23 cellular contexts compared by ENCODE assay signal in the genomic region with DNA sequence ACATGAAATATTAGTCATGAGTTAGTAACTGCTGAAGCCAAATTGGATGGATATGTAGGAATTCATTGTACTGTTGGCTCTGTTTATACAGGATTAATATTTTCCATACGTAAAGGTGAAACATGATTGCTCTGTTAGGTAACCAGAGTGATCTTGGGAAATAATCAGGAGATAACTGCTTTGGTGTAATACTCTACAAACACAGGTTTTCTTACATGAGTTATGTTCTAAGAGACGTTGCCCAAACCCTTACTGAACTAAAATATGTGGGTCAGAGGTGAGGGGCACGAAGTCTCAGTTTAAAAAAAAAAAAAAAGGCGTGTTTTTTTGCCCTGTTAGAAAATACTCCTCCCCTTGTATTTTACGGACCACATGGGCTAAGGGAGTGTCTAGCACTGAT. TPM values are rescaled to one million over a fixed set of nuclear protein-coding genes. Genes with fewer than 3 reads are reported as not detected.
DNase-seq lines count a peak whose midpoint lies in the region; ATAC-seq and TF ChIP-seq lines count a peak whose summit lies in the region.
"Had no signal": no experiment of that assay in that cellular context is flagged by ENCODE, and none has a peak within 500 bp of the region (broad histone marks: within the 10 kb centered on the region; RNA-seq: fewer than 3 reads in every experiment).

No MANE protein-coding gene starts in this region.

- H3K27me3 ChIP-seq in CD8-positive, alpha-beta memory T cell (ENCODE audit: insufficient read depth, low read length, poor library complexity, severe bottlenecking), result no peaks in the 10 kb centered on the region
- no peaks in the 10 kb centered on the region for H3K27me3 ChIP-seq in right lobe of liver
- H3K27me3 ChIP-seq: testis had no signal

- CTCF ChIA-PET in activated CD4-positive, alpha-beta memory T cell treated with anti-CD3 and anti-CD28 coated beads for 36 hours (lab: Charles Lee), result no interaction called here
- CTCF ChIA-PET in activated CD4-positive, alpha-beta memory T cell treated with anti-CD3 and anti-CD28 coated beads, Interleukin-2, amount 10 ng/mL, durations not matched to agents 7 days and 5 days (lab: Charles Lee), result no interaction called here
- CTCF ChIA-PET in CD8-positive, alpha-beta memory T cell (lab: Charles Lee), result no interaction called here

- H3K9me3 ChIP-seq in CD8-positive, alpha-beta memory T cell (ENCODE audit: low read length), result no peaks in the 10 kb centered on the region
- no peaks in the 10 kb centered on the region for H3K9me3 ChIP-seq in right lobe of liver
- H3K9me3 ChIP-seq: left ventricle myocardium inferior, testis had no signal

- H3K4me3 ChIP-seq in CD8-positive, alpha-beta memory T cell (ENCODE audit: low read length), result no peak overlapping the region
- H3K4me3 ChIP-seq in right lobe of liver, result no peak overlapping the region
- H3K4me3 ChIP-seq: left ventricle myocardium inferior, testis had no signal

- POLR2A ChIA-PET in activated CD4-positive, alpha-beta memory T cell treated with anti-CD3 and anti-CD28 coated beads for 36 hours (lab: Charles Lee), result no interaction called here
- POLR2A ChIA-PET in activated CD4-positive, alpha-beta memory T cell treated with anti-CD3 and anti-CD28 coated beads, Interleukin-2, amount 10 ng/mL, durations not matched to agents 7 days and 5 days (lab: Charles Lee), result no interaction called here
- POLR2A ChIA-PET in CD8-positive, alpha-beta memory T cell (lab: Charles Lee), result no interaction called here

- peaks cover 73% of the 10 kb centered on the region for H3K36me3 ChIP-seq in CD8-positive, alpha-beta memory T cell (ENCODE audit: insufficient read depth, low read length)
- peaks cover 4 to 93% (median 59%) of the 10 kb centered on the region in 4 donors for H3K36me3 ChIP-seq in right lobe of liver

- no peaks in the 10 kb centered on the region for H3K9me3 Mint-ChIP-seq in activated CD4-positive, alpha-beta memory T cell treated with anti-CD3 and anti-CD28 coated beads for 36 hours
- no peaks in the 10 kb centered on the region for H3K9me3 Mint-ChIP-seq in activated CD4-positive, alpha-beta memory T cell treated with anti-CD3 and anti-CD28 coated beads, Interleukin-2, amount 10 ng/mL, durations not matched to agents 7 days and 5 days
- no peaks in the 10 kb centered on the region for H3K9me3 Mint-ChIP-seq in CD8-positive, alpha-beta memory T cell
- H3K9me3 Mint-ChIP-seq in activated naive CD8-positive, alpha-beta T cell treated with anti-CD3 and anti-CD28 coated beads for 36 hours, result no peaks in the 10 kb centered on the region
- H3K9me3 Mint-ChIP-seq: effector memory CD8-positive, alpha-beta T cell; HFFc6; naive B cell had no signal

- H3K36me3 Mint-ChIP-seq in activated CD4-positive, alpha-beta memory T cell treated with anti-CD3 and anti-CD28 coated beads for 36 hours, result peaks cover 79% of the 10 kb centered on the region
- peaks cover 87% of the 10 kb centered on the region for H3K36me3 Mint-ChIP-seq in activated CD4-positive, alpha-beta memory T cell treated with anti-CD3 and anti-CD28 coated beads, Interleukin-2, amount 10 ng/mL, durations not matched to agents 7 days and 5 days (ENCODE audit: low read depth)
- H3K36me3 Mint-ChIP-seq in CD8-positive, alpha-beta memory T cell, result peaks cover 19 to 91% (median 37%) of the 10 kb centered on the region in 3 donors
- H3K36me3 Mint-ChIP-seq in activated naive CD8-positive, alpha-beta T cell treated with anti-CD3 and anti-CD28 coated beads for 36 hours, result peaks cover 70% of the 10 kb centered on the region

- H3K27me3 Mint-ChIP-seq in activated CD4-positive, alpha-beta memory T cell treated with anti-CD3 and anti-CD28 coated beads for 36 hours, result no peaks in the 10 kb centered on the region
- H3K27me3 Mint-ChIP-seq in activated CD4-positive, alpha-beta memory T cell treated with anti-CD3 and anti-CD28 coated beads, Interleukin-2, amount 10 ng/mL, durations not matched to agents 7 days and 5 days, result no peaks in the 10 kb centered on the region
- H3K27me3 Mint-ChIP-seq in CD8-positive, alpha-beta memory T cell, result no peaks in the 10 kb centered on the region
- no peaks in the 10 kb centered on the region for H3K27me3 Mint-ChIP-seq in activated naive CD8-positive, alpha-beta T cell treated with anti-CD3 and anti-CD28 coated beads for 36 hours
- H3K27me3 Mint-ChIP-seq: activated CD8-positive, alpha-beta memory T cell treated with anti-CD3 and anti-CD28 coated beads, Interleukin-2, amount 10 ng/mL, durations not matched to agents 7 days and 5 days; effector memory CD8-positive, alpha-beta T cell; naive B cell had no signal

- peak; percentile 18 to 32 (median 29) for ATAC-seq in right lobe of liver
- ATAC-seq: activated CD8-positive, alpha-beta memory T cell treated with anti-CD3 and anti-CD28 coated beads, Interleukin-2, amount 10 ng/mL, durations not matched to agents 7 days and 5 days; effector memory CD8-positive, alpha-beta T cell had no signal

- peaks cover 62% of the 10 kb centered on the region for H3K4me1 Mint-ChIP-seq in activated CD4-positive, alpha-beta memory T cell treated with anti-CD3 and anti-CD28 coated beads for 36 hours (ENCODE audit: low read depth)
- H3K4me1 Mint-ChIP-seq in activated CD4-positive, alpha-beta memory T cell treated with anti-CD3 and anti-CD28 coated beads, Interleukin-2, amount 10 ng/mL, durations not matched to agents 7 days and 5 days, result peaks cover 55% of the 10 kb centered on the region
- peaks cover 44 to 68% (median 65%) of the 10 kb centered on the region in 3 donors for H3K4me1 Mint-ChIP-seq in CD8-positive, alpha-beta memory T cell
- H3K4me1 Mint-ChIP-seq in activated naive CD8-positive, alpha-beta T cell treated with anti-CD3 and anti-CD28 coated beads for 36 hours, result peaks cover 52% of the 10 kb centered on the region

- peak overlapping the region; percentile 71 for H3K27ac Mint-ChIP-seq in activated CD4-positive, alpha-beta memory T cell treated with anti-CD3 and anti-CD28 coated beads for 36 hours
- no peak overlapping the region for H3K27ac Mint-ChIP-seq in activated CD4-positive, alpha-beta memory T cell treated with anti-CD3 and anti-CD28 coated beads, Interleukin-2, amount 10 ng/mL, durations not matched to agents 7 days and 5 days
- peak overlapping the region in 6 of 8 donors; percentile 0 to 47 (median 26) for H3K27ac Mint-ChIP-seq in CD8-positive, alpha-beta memory T cell
- peak overlapping the region; percentile 40 for H3K27ac Mint-ChIP-seq in activated naive CD8-positive, alpha-beta T cell treated with anti-CD3 and anti-CD28 coated beads for 36 hours
- H3K27ac Mint-ChIP-seq: activated CD8-positive, alpha-beta memory T cell treated with anti-CD3 and anti-CD28 coated beads, Interleukin-2, amount 10 ng/mL, durations not matched to agents 7 days and 5 days; HFFc6; naive B cell had no signal

- TF ChIP-seq CTCF in right lobe of liver (IDR thresholded peaks at IDR 0.05), result no peak

- DNase-seq in activated CD4-positive, alpha-beta memory T cell treated with anti-CD3 and anti-CD28 coated beads for 36 hours, result no peak
- no peak for DNase-seq in activated CD4-positive, alpha-beta memory T cell treated with anti-CD3 and anti-CD28 coated beads, Interleukin-2, amount 10 ng/mL, durations not matched to agents 7 days and 5 days
- DNase-seq in CD8-positive, alpha-beta memory T cell, result no peak
- no peak for DNase-seq in activated naive CD8-positive, alpha-beta T cell treated with anti-CD3 and anti-CD28 coated beads for 36 hours
- no peak for DNase-seq in right lobe of liver
- DNase-seq in stimulated activated CD4-positive, alpha-beta T cell treated with anti-CD3 and anti-CD28 coated beads, Interleukin-2, amount 100 ng/mL, for 48 hours, result no peak
- no peak for DNase-seq in activated effector memory CD4-positive, alpha-beta T cell treated with anti-CD3 and anti-CD28 coated beads, Interleukin-2, amount 50 U/mL, for 16 hours
- no peak for DNase-seq in D341Med (ENCODE audit: low spot score)
- DNase-seq: activated CD4-positive, alpha-beta T cell treated with anti-CD3 and anti-CD28 coated beads for 4 hours; activated CD8-positive, alpha-beta memory T cell treated with anti-CD3 and anti-CD28 coated beads, Interleukin-2, amount 10 ng/mL, durations not matched to agents 7 days and 5 days; C1 segment of cervical spinal cord; cortex of kidney; effector memory CD8-positive, alpha-beta T cell; GOT3; HFFc6; left ventricle myocardium inferior; naive B cell; NCI-H1092 treated with DMSO at 0.1 percent for 48 hours; NCI-H1694 treated with DMSO at 0.1 percent for 48 hours; nucleus accumbens; stimulated activated naive CD4-positive, alpha-beta T cell; testis had no signal

- WGBS in right lobe of liver (ENCODE audit: insufficient coverage, low coverage, low lambda C conversion rate, missing lambda C conversion rate), result 18% methylated on average over 5 of the region's 5 CpGs

- peaks cover 18% of the 10 kb centered on the region for H3K4me1 ChIP-seq in CD8-positive, alpha-beta memory T cell (ENCODE audit: insufficient read depth, low read length)
- peaks cover 0 to 58% (median 15%) of the 10 kb centered on the region in 4 donors for H3K4me1 ChIP-seq in right lobe of liver

- H3K4me3 Mint-ChIP-seq in activated CD4-positive, alpha-beta memory T cell treated with anti-CD3 and anti-CD28 coated beads for 36 hours, result no peak overlapping the region
- no peak overlapping the region for H3K4me3 Mint-ChIP-seq in activated CD4-positive, alpha-beta memory T cell treated with anti-CD3 and anti-CD28 coated beads, Interleukin-2, amount 10 ng/mL, durations not matched to agents 7 days and 5 days
- peak overlapping the region in 2 of 7 donors; percentile 29 to 41 for H3K4me3 Mint-ChIP-seq in CD8-positive, alpha-beta memory T cell
- H3K4me3 Mint-ChIP-seq in activated naive CD8-positive, alpha-beta T cell treated with anti-CD3 and anti-CD28 coated beads for 36 hours, result no peak overlapping the region
- H3K4me3 Mint-ChIP-seq: activated CD8-positive, alpha-beta memory T cell treated with anti-CD3 and anti-CD28 coated beads, Interleukin-2, amount 10 ng/mL, durations not matched to agents 7 days and 5 days; effector memory CD8-positive, alpha-beta T cell; HFFc6 had no signal

- no peak overlapping the region for H3K27ac ChIP-seq in CD8-positive, alpha-beta memory T cell (ENCODE audit: low read depth, low read length)
- H3K27ac ChIP-seq in right lobe of liver, result peak overlapping the region in 2 of 3 donors; percentile 17 to 64
- H3K27ac ChIP-seq: 22Rv1, left ventricle myocardium inferior, testis had no signal

- no peak for TF ChIP-seq POLR2A in right lobe of liver (IDR thresholded peaks at IDR 0.05)

- intact Hi-C loops in activated CD4-positive, alpha-beta memory T cell treated with anti-CD3 and anti-CD28 coated beads for 36 hours (cut with micrococcal nuclease), result no loop called here
- intact Hi-C loops in right lobe of liver (cut with DNase I), result no loop called here

RNA-seq across cellular contexts. Expression of gene DNAJA1, which starts 7.8 kb away (rescaled TPM):
- 100 to 1,000 TPM; 173 to 184 TPM for total RNA-seq in activated CD4-positive, alpha-beta memory T cell treated with anti-CD3 and anti-CD28 coated beads for 36 hours
- total RNA-seq in activated CD4-positive, alpha-beta memory T cell treated with anti-CD3 and anti-CD28 coated beads, Interleukin-2, amount 10 ng/mL, durations not matched to agents 7 days and 5 days, result 100 to 1,000 TPM; 141 to 142 TPM
- 100 to 1,000 TPM; 318 to 332 TPM for total RNA-seq in CD8-positive, alpha-beta memory T cell
- 106 TPM for polyA plus RNA-seq in CD8-positive, alpha-beta memory T cell
- total RNA-seq in activated naive CD8-positive, alpha-beta T cell treated with anti-CD3 and anti-CD28 coated beads for 36 hours, result 100 to 1,000 TPM; 222 to 223 TPM
- total RNA-seq in right lobe of liver, result 100 to 1,000 TPM in 2 of 6 experiments, 10 to 100 TPM in 4; 60.1 to 130 (median 93.9) TPM

RNA-seq across cellular contexts. Expression of gene APTX, which starts 31.4 kb away (rescaled TPM):
- 10 to 100 TPM; 43.7 to 45.9 TPM for total RNA-seq in activated CD4-positive, alpha-beta memory T cell treated with anti-CD3 and anti-CD28 coated beads for 36 hours
- total RNA-seq in activated CD4-positive, alpha-beta memory T cell treated with anti-CD3 and anti-CD28 coated beads, Interleukin-2, amount 10 ng/mL, durations not matched to agents 7 days and 5 days, result 10 to 100 TPM; 30.5 to 32.7 TPM
- total RNA-seq in CD8-positive, alpha-beta memory T cell, result 10 to 100 TPM; 54.2 to 60.1 TPM
- 22.1 TPM for polyA plus RNA-seq in CD8-positive, alpha-beta memory T cell
- 10 to 100 TPM; 55.4 to 59.1 TPM for total RNA-seq in activated naive CD8-positive, alpha-beta T cell treated with anti-CD3 and anti-CD28 coated beads for 36 hours
- 10 to 100 TPM; 11.4 to 23.2 (median 15.3) TPM for total RNA-seq in right lobe of liver

RNA-seq across cellular contexts. Expression of gene SMU1, which starts 43.6 kb away (rescaled TPM):
- total RNA-seq in activated CD4-positive, alpha-beta memory T cell treated with anti-CD3 and anti-CD28 coated beads for 36 hours, result 10 to 100 TPM; 25.8 to 26.1 TPM
- 10 to 100 TPM; 22.5 to 22.9 TPM for total RNA-seq in activated CD4-positive, alpha-beta memory T cell treated with anti-CD3 and anti-CD28 coated beads, Interleukin-2, amount 10 ng/mL, durations not matched to agents 7 days and 5 days
- total RNA-seq in CD8-positive, alpha-beta memory T cell, result 10 to 100 TPM; 27.5 to 27.6 TPM
- polyA plus RNA-seq in CD8-positive, alpha-beta memory T cell, result 21.2 TPM
- total RNA-seq in activated naive CD8-positive, alpha-beta T cell treated with anti-CD3 and anti-CD28 coated beads for 36 hours, result 10 to 100 TPM; 27.0 to 28.9 TPM
- total RNA-seq in right lobe of liver, result 10 to 100 TPM in 2 of 6 experiments, 1 to 10 TPM in 4; 7.0 to 10.4 (median 8.5) TPM
